Comparison of ENCODE assay signal across 23 cellular contexts in the genomic region with DNA sequence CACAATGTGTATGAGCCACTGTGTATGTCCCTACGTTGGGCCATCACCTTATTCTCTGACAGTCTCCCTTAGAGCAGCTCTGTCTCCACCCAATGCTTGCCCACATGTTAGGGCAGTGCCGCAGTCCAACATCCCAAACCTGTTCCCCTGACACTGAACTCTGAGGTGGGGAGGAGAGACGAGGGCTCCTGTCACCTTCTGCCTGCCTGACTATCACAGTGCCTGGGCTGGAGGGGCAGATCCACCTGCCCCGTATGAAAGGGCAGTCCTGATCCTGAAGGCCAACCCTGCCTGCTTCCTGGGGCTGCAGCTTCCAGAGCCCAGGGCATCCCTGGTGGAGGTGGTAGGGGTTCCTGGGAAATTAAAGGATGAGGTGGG.
"Had no signal": no experiment of that assay in that cellular context is flagged by ENCODE, and none has a peak within 500 bp of the region (broad histone marks: within the 10 kb centered on the region; RNA-seq: fewer than 3 reads in every experiment).

No MANE protein-coding gene starts in this region.

- H3K4me3 ChIP-seq: gastrocnemius medialis, smooth muscle cell, thoracic aorta had no signal

- H3K27me3 Mint-ChIP-seq: activated CD4-positive, alpha-beta memory T cell treated with anti-CD3 and anti-CD28 coated beads, Interleukin-2, amount 10 ng/mL, durations not matched to agents 7 days and 5 days; memory B cell had no signal

- H3K4me3 Mint-ChIP-seq: activated CD4-positive, alpha-beta memory T cell treated with anti-CD3 and anti-CD28 coated beads, Interleukin-2, amount 10 ng/mL, durations not matched to agents 7 days and 5 days; activated T-helper 1 cell treated with anti-CD3 and anti-CD28 coated beads, Interleukin-12 subunit alpha, Interleukin-12 subunit beta, Interleukin-2, Interleukin-4 antibody, amounts not matched to agents 30 ng/mL and 10 ng/mL and 1 ng/mL, durations not matched to agents 14 hours and 24 hours and 36 hours; endodermal cell; memory B cell; nephron; T-helper 1 cell treated with Interleukin-12 subunit alpha and Interleukin-12 subunit beta and Interleukin-4 antibody, amounts not matched to agents 30 μg/mL and 1 μg/mL, for 36 hours had no signal

- DNase-seq: activated CD4-positive, alpha-beta memory T cell treated with anti-CD3 and anti-CD28 coated beads, Interleukin-2, amount 10 ng/mL, durations not matched to agents 7 days and 5 days; activated CD4-positive, alpha-beta T cell treated with anti-CD3 and anti-CD28 coated beads for 48 hours; activated CD4-positive, CD25-positive, alpha-beta regulatory T cell; activated T-cell treated with anti-CD3 and anti-CD28 coated beads for 4 hours; cerebellar nuclear complex; cortex of kidney; endodermal cell; gastrocnemius medialis; hypothalamus; islet precursor cell; left colon; occipital lobe; stimulated activated CD4-positive, alpha-beta T cell treated with anti-CD3 and anti-CD28 coated beads, Interleukin-2, amount 100 ng/mL, for 48 hours; stimulated activated CD8-positive, alpha-beta memory T cell treated with anti-CD3 and anti-CD28 coated beads, Interleukin-4, amount 100 ng/mL, for 48 hours; stimulated activated naive CD4-positive, alpha-beta T cell treated with Interleukin-2 at 50 U/mL for 16 hours had no signal

- H3K27me3 ChIP-seq: gastrocnemius medialis had no signal

- H3K36me3 ChIP-seq: thoracic aorta had no signal

- ATAC-seq: activated naive CD4-positive, alpha-beta T cell treated with anti-CD3 and anti-CD28 coated beads, Interleukin-2, amount 50 U/mL, for 72 hours; gastrocnemius medialis; left colon; sciatic nerve had no signal

- H3K27ac ChIP-seq: gastrocnemius medialis, thoracic aorta had no signal

- H3K9me3 ChIP-seq: gastrocnemius medialis, thoracic aorta had no signal

- H3K4me1 Mint-ChIP-seq: activated CD4-positive, alpha-beta memory T cell treated with anti-CD3 and anti-CD28 coated beads, Interleukin-2, amount 10 ng/mL, durations not matched to agents 7 days and 5 days; endodermal cell; memory B cell had no signal

- H3K4me1 ChIP-seq: gastrocnemius medialis had no signal

- H3K27ac Mint-ChIP-seq: activated CD4-positive, alpha-beta memory T cell treated with anti-CD3 and anti-CD28 coated beads, Interleukin-2, amount 10 ng/mL, durations not matched to agents 7 days and 5 days; activated T-helper 1 cell treated with anti-CD3 and anti-CD28 coated beads, Interleukin-12 subunit alpha, Interleukin-12 subunit beta, Interleukin-2, Interleukin-4 antibody, amounts not matched to agents 30 ng/mL and 10 ng/mL and 1 ng/mL, durations not matched to agents 14 hours and 24 hours and 36 hours; endodermal cell; memory B cell; nephron; T-helper 1 cell treated with Interleukin-12 subunit alpha and Interleukin-12 subunit beta and Interleukin-4 antibody, amounts not matched to agents 30 μg/mL and 1 μg/mL, for 36 hours had no signal

- H3K9me3 Mint-ChIP-seq: activated CD4-positive, alpha-beta memory T cell treated with anti-CD3 and anti-CD28 coated beads, Interleukin-2, amount 10 ng/mL, durations not matched to agents 7 days and 5 days; activated naive CD4-positive, alpha-beta T cell treated with anti-CD3 and anti-CD28 coated beads, Interleukin-2, amount 50 U/mL, for 72 hours; activated T-helper 1 cell treated with anti-CD3 and anti-CD28 coated beads, Interleukin-12 subunit alpha, Interleukin-12 subunit beta, Interleukin-2, Interleukin-4 antibody, amounts not matched to agents 30 ng/mL and 10 ng/mL and 1 ng/mL, durations not matched to agents 14 hours and 24 hours and 36 hours; endodermal cell; memory B cell; nephron; T-helper 1 cell treated with Interleukin-12 subunit alpha and Interleukin-12 subunit beta and Interleukin-4 antibody, amounts not matched to agents 30 μg/mL and 1 μg/mL, for 36 hours had no signal
